Comparison of ENCODE assay signal across 29 cellular contexts in the genomic region with DNA sequence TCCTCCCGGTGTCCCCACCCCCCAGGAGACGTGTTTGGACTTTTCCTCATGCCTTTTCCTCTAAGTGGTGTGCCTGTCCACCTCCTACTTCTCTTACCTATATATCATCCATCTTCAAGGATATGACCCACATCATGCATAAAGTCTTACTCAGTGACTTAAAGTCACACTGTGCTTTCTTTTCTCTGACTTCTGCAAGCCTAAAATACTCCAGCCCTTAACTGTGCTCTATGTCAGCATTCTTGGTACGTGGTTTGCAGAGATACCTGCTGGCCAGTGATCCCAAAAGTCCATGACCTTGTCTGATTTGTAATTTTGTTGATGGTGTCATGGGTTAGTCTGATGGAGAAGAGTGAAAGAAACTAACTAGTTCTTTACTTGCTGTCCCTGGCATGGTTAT.
"Had no signal": no experiment of that assay in that cellular context is flagged by ENCODE, and none has a peak within 500 bp of the region (broad histone marks: within the 10 kb centered on the region; RNA-seq: fewer than 3 reads in every experiment).

No MANE protein-coding gene starts in this region.

- H3K4me1 ChIP-seq: lower lobe of right lung, stomach, testis, thyroid gland, transverse colon, upper lobe of left lung, vagina had no signal

- FAIRE-seq: keratinocyte had no signal

- H3K27ac Mint-ChIP-seq: mesothelial cell of epicardium; naive B cell; natural killer cell; nephron progenitor cell; neural progenitor cell; progenitor cell of endocrine pancreas; stimulated activated naive B cell treated with anti-CD40 and anti-IgM and Interleukin-4, amounts not matched to agents 10 μg/mL and 1 μg/mL and 100 μg/mL, for 72 hours had no signal

- H3K4me1 Mint-ChIP-seq: naive B cell, natural killer cell had no signal

- H3K27me3 Mint-ChIP-seq: progenitor cell of endocrine pancreas; stimulated activated naive B cell treated with anti-CD40 and anti-IgM and Interleukin-4, amounts not matched to agents 10 μg/mL and 1 μg/mL and 100 μg/mL, for 72 hours had no signal

- H3K27me3 ChIP-seq: neural progenitor cell, neutrophil, ovary, stomach, testis, thyroid gland, transverse colon, upper lobe of left lung, vagina had no signal

- DNase-seq: hippocampal formation; lower lobe of right lung; mesendoderm; naive B cell; natural killer cell; nephron progenitor cell; ovary; retina; right cardiac atrium; stimulated activated CD4-positive, alpha-beta T cell treated with anti-CD3 and anti-CD28 coated beads, Interleukin-12 subunit alpha, Interleukin-12 subunit beta, amount 100 ng/mL, for 4 hours; stimulated activated CD4-positive, alpha-beta T cell treated with anti-CD3 and anti-CD28 coated beads, Interleukin-15, amount 100 ng/mL, for 24 hours; stimulated activated CD4-positive, alpha-beta T cell treated with anti-CD3 and anti-CD28 coated beads, Interleukin-2, amount 100 ng/mL, for 24 hours; stimulated activated CD4-positive, alpha-beta T cell treated with anti-CD3 and anti-CD28 coated beads, Interleukin-4, amount 100 ng/mL, for 1 hour; stimulated activated naive B cell treated with anti-CD40 and anti-IgM and Interleukin-4, amounts not matched to agents 10 μg/mL and 1 μg/mL and 100 μg/mL, for 72 hours; stimulated activated naive CD8-positive, alpha-beta T cell treated with anti-CD3 and anti-CD28 coated beads, Interleukin-15, Interleukin-2, amounts not matched to agents 100 U/mL and 50 U/mL, for 24 hours; stomach; testis; thyroid gland; transverse colon; upper lobe of left lung had no signal

- H3K4me3 ChIP-seq: lower lobe of right lung, neural progenitor cell, ovary, skin epidermis, stomach, testis, thyroid gland, transverse colon, upper lobe of left lung, vagina had no signal

- H3K9me3 ChIP-seq: lower lobe of right lung, neutrophil, ovary, stomach, testis, thyroid gland, transverse colon, upper lobe of left lung, vagina had no signal

- ATAC-seq: left lobe of liver; lower lobe of right lung; natural killer cell; right cardiac atrium; sciatic nerve; stimulated activated naive B cell treated with anti-CD40 and anti-IgM and Interleukin-4, amounts not matched to agents 10 μg/mL and 1 μg/mL and 100 μg/mL, for 72 hours; stimulated activated naive CD8-positive, alpha-beta T cell treated with anti-CD3 and anti-CD28 coated beads, Interleukin-15, Interleukin-2, amounts not matched to agents 100 U/mL and 50 U/mL, for 24 hours had no signal

- H3K36me3 ChIP-seq: lower lobe of right lung, neural progenitor cell, neutrophil, ovary, stomach, thyroid gland, transverse colon, upper lobe of left lung, vagina had no signal

- H3K4me2 ChIP-seq: neural progenitor cell had no signal

- H3K36me3 Mint-ChIP-seq: naive B cell; natural killer cell; neural progenitor cell; stimulated activated naive B cell treated with anti-CD40 and anti-IgM and Interleukin-4, amounts not matched to agents 10 μg/mL and 1 μg/mL and 100 μg/mL, for 72 hours had no signal

- H3K9ac ChIP-seq: neural progenitor cell had no signal

- H2AFZ ChIP-seq: neural progenitor cell had no signal

- H3K9me3 Mint-ChIP-seq: naive B cell had no signal

- H3K4me3 Mint-ChIP-seq: mesothelial cell of epicardium; naive B cell; natural killer cell; nephron progenitor cell; neural progenitor cell; stimulated activated naive B cell treated with anti-CD40 and anti-IgM and Interleukin-4, amounts not matched to agents 10 μg/mL and 1 μg/mL and 100 μg/mL, for 72 hours had no signal

- H3K27ac ChIP-seq: lower lobe of right lung, neural progenitor cell, neutrophil, ovary, skin epidermis, stomach, testis, thyroid gland, transverse colon, upper lobe of left lung, vagina had no signal
